Comparison of ENCODE assay signal across 8 cellular contexts in the genomic region with DNA sequence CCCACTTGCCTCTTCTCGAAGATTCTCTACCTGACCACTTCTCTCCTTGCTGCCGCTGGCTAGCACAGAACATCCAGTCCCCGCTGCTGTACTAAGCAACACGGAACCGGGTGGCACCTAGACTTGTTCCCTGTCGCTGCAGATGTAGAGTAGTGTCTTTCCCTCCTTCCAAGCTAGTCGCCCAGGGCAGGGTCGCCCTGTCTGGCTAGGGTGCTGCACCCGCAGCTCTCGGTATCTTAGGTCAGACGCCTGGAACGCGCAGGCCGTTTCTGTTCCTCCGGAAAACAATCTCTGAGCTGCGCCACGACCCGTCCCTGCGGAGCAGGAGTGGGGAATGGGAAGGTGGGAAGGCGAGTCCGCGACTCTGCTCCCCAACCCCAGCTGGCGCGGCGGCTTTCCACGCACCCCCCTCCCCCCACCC. TPM values are rescaled to one million over a fixed set of nuclear protein-coding genes. Genes with fewer than 3 reads are reported as not detected.
DNase-seq lines count a peak whose midpoint lies in the region; ATAC-seq and TF ChIP-seq lines count a peak whose summit lies in the region.

No MANE protein-coding gene starts in this region.

- DNase-seq in NCI-H748 (lab: John Stamatoyannopoulos, UW; ENCODE audit: unreplicated experiment) (peak; percentile 36), NCI-H748 treated with DMSO at 0.1 percent for 48 hours (lab: John Stamatoyannopoulos, UW) (no peak), SJCRH30 (no peak), endothelial cell (ENCODE audit: low spot score) (peak; percentile 22), NK-92 (lab: John Stamatoyannopoulos, UW; ENCODE audit: unreplicated experiment) (no peak), AML-193 (lab: John Stamatoyannopoulos, UW) (no peak)

- H3K9me3 Mint-ChIP-seq in endothelial cell (ENCODE audit: unreplicated experiment) (no peaks in the 10 kb centered on the region), nephron (no peaks in the 10 kb centered on the region)

- H3K4me3 Mint-ChIP-seq in endothelial cell (ENCODE audit: unreplicated experiment) (peak overlapping the region; percentile 84), nephron (peak overlapping the region; percentile 93 to 96 (median 93))

- H3K4me3 ChIP-seq in SJCRH30: peak overlapping the region; percentile 82

- H3K36me3 Mint-ChIP-seq in endothelial cell (ENCODE audit: low read depth, unreplicated experiment) (peaks cover 15% of the 10 kb centered on the region), nephron (ENCODE audit: low read depth) (peaks cover 19% of the 10 kb centered on the region)

- H3K27ac Mint-ChIP-seq in endothelial cell (ENCODE audit: unreplicated experiment): peak overlapping the region; percentile 44
- peak overlapping the region; percentile 67 to 79 (median 72) for H3K27ac Mint-ChIP-seq in nephron

- H3K4me1 ChIP-seq in SJCRH30: peaks cover 6% of the 10 kb centered on the region; the same call in 1 of the 2 replicates

- no peak for TF ChIP-seq CTCF in endothelial cell (IDR thresholded peaks at IDR 0.05; ENCODE audit: unreplicated experiment)
- no peak for TF ChIP-seq CTCF in nephron (IDR thresholded peaks at IDR 0.05; ENCODE audit: unreplicated experiment in 3 of 3)

- ATAC-seq in HG03095 (IDR thresholded peaks at IDR 0.05; ENCODE audit: unreplicated experiment): no peak

- no peaks in the 10 kb centered on the region for H3K27me3 ChIP-seq in SJCRH30

- 0 out of 2 replicates have a peak, but pooled peaks cover 4% of the 10 kb centered on the region for H3K36me3 ChIP-seq in SJCRH30

- H3K27ac ChIP-seq in SJCRH30: peak overlapping the region; percentile 52

- H3K4me1 Mint-ChIP-seq in endothelial cell (ENCODE audit: unreplicated experiment) (peaks cover 51% of the 10 kb centered on the region), nephron (peaks cover 42% of the 10 kb centered on the region)

- H3K27me3 Mint-ChIP-seq in endothelial cell (ENCODE audit: unreplicated experiment) (peaks cover 27% of the 10 kb centered on the region), nephron (ENCODE audit: low read depth) (peaks cover 6% of the 10 kb centered on the region)

- no peaks in the 10 kb centered on the region for H3K9me3 ChIP-seq in SJCRH30 (replicated peaks)

RNA-seq across cellular contexts. Expression of a gene that starts 0.8 kb away (rescaled TPM):
- total RNA-seq in SJCRH30 (2014; rRNA removed; shearing (Covaris generic)): 7.4 and 8.3 TPM in 2 replicates
- 17.3 TPM for total RNA-seq in endothelial cell (ENCODE audit: unreplicated experiment)

RNA-seq across cellular contexts. Expression of a gene that starts 6.9 kb away (rescaled TPM):
- 58.5 and 60.9 TPM in 2 replicates for total RNA-seq in SJCRH30 (2014; rRNA removed; shearing (Covaris generic))
- total RNA-seq in endothelial cell (ENCODE audit: unreplicated experiment): 33.5 TPM

RNA-seq across cellular contexts. Expression of a gene that starts 21.4 kb away (rescaled TPM):
- 23.5 and 26.5 TPM in 2 replicates for total RNA-seq in SJCRH30 (2014; rRNA removed; shearing (Covaris generic))
- 16.5 TPM for total RNA-seq in endothelial cell (ENCODE audit: unreplicated experiment)

Comparison
In these comparisons a context has a peak if more than half of its experiments do, and no peak if none do; other contexts are left out.
1. DNase-seq: peak in NCI-H748 (single experiment) and endothelial cell (single experiment); none in NCI-H748 treated with DMSO at 0.1 percent for 48 hours (single experiment), SJCRH30 (0 of 2), NK-92 (single experiment) and AML-193 (0 of 2).